Comparison of ENCODE assay signal across 8 cellular contexts in the genomic region with DNA sequence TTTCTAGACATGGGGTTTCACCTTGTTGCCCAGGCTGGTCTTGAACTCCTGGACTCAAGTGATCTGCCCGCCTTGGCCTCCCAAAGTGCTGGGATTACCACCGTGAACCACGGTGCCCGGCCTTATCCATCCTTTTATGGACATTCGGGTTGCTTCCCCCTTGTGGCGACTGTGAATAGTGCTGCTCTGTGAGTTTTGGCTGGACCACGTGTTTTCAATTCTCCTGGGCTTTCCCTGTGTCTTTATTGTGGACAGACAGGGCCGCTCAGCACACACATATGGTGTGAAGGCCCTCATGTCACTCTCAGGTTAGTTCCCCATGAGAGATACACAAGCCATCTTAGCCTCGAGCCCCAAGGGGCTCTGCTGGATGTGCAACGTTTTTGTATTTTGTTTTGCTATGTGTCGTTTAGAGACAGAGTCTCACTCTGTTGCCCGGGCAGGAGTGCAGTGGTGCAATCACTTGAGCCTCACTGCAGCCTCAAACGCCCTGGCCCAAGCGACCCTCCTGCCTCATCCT. TPM values are rescaled to one million over a fixed set of nuclear protein-coding genes. Genes with fewer than 3 reads are reported as not detected.
DNase-seq lines count a peak whose midpoint lies in the region; ATAC-seq and TF ChIP-seq lines count a peak whose summit lies in the region.

No MANE protein-coding gene starts in this region.

- no TSS peak for BruUV-seq in MCF 10A (replicated peaks; lab: Mats Ljungman, UMichigan)

- peak overlapping the region; percentile 18; the same call in 1 of the 2 replicates for H3K27ac ChIP-seq in VCaP

- H3K36me3 Mint-ChIP-seq in MCF 10A (ENCODE audit: insufficient read depth, unreplicated experiment): peaks cover 6% of the 10 kb centered on the region

- H3K9me3 Mint-ChIP-seq in MCF 10A (ENCODE audit: unreplicated experiment): no peaks in the 10 kb centered on the region

- TF ChIP-seq CTCF in VCaP (conservative IDR thresholded peaks at IDR 0.05) (peak; percentile 74), MCF 10A (IDR thresholded peaks at IDR 0.05; ENCODE audit: unreplicated experiment) (peak; percentile 69)

- peak; percentile 72 for DNase-seq in GM04504 (ENCODE audit: low read depth)
- DNase-seq in NCI-H2171 treated with DMSO at 0.1 percent for 48 hours (lab: John Stamatoyannopoulos, UW): peak; percentile 88
- DNase-seq in MCF 10A (ENCODE audit: unreplicated experiment): peak; percentile 90
- DNase-seq in islet precursor cell: peak; percentile 88
- peak; percentile 54 to 71 for DNase-seq in stimulated activated CD4-positive, alpha-beta T cell treated with anti-CD3 and anti-CD28 coated beads, Interleukin-15, amount 100 ng/mL, for 48 hours (ENCODE audit: low read depth in 2 of 2)

- intact Hi-C loops in MCF 10A (cut with micrococcal nuclease): loop anchor here (1.0 kb wide), 1 partner anchor 215 kb away; no protein-coding TSS in a partner anchor

- no peak overlapping the region for H3K4me3 Mint-ChIP-seq in MCF 10A (ENCODE audit: unreplicated experiment)

- H3K27ac Mint-ChIP-seq in MCF 10A (ENCODE audit: low read depth, unreplicated experiment): no peak overlapping the region

- CTCF ChIA-PET in MCF 10A (lab: Yijun Ruan, JAX): interaction anchor here (0.6 to 11.3 kb wide), 15 partner anchors 9 to 212 kb away, joined by 3 to 176 read pairs (median 4); no protein-coding TSS in a partner anchor

- peaks cover 7% of the 10 kb centered on the region for H3K4me1 Mint-ChIP-seq in MCF 10A (ENCODE audit: insufficient read depth, unreplicated experiment)

- POLR2A ChIA-PET in MCF 10A (lab: Yijun Ruan, JAX): interaction anchor here (0.7 kb wide), 1 partner anchor 17 kb away, joined by 3 read pairs; no protein-coding TSS in a partner anchor

- peak; percentile 65 for ATAC-seq in HG02798 (IDR thresholded peaks at IDR 0.05; ENCODE audit: poor library complexity, unreplicated experiment)
- ATAC-seq in HG03460 (IDR thresholded peaks at IDR 0.05; ENCODE audit: unreplicated experiment): no peak

- no peaks in the 10 kb centered on the region for H3K27me3 Mint-ChIP-seq in MCF 10A (ENCODE audit: insufficient read depth, unreplicated experiment)

RNA-seq across cellular contexts. Expression of a gene that starts 40.5 kb away (rescaled TPM):
- 50.1 and 55.9 TPM in 2 replicates for total RNA-seq in MCF 10A (2022)

RNA-seq across cellular contexts. Expression of a gene that starts 40.8 kb away (rescaled TPM):
- 46.0 and 51.1 TPM in 2 replicates for total RNA-seq in MCF 10A (2022)

RNA-seq across cellular contexts. Expression of a gene that starts 44.3 kb away (rescaled TPM):
- 77.4 and 91.5 TPM in 2 replicates for total RNA-seq in MCF 10A (2022)
